ENCODE assay signal across 26 cellular contexts in genomic region chr15:58590901-58591300, GRCh38.
DNase-seq lines count a peak whose midpoint lies in the region; ATAC-seq, FAIRE-seq and TF ChIP-seq lines count a peak whose summit lies in the region.
"Had no signal": no experiment of that assay in that cellular context is flagged by ENCODE, and none has a peak within 500 bp of the region (broad histone marks: within the 10 kb centered on the region; RNA-seq: fewer than 3 reads in every experiment).

No MANE protein-coding gene starts in this region.

- TF ChIP-seq POLR2A in K562 (conservative IDR thresholded peaks at IDR 0.05): no peak

- H3K36me3 Mint-ChIP-seq in progenitor cell of endocrine pancreas (ENCODE audit: insufficient read depth) (peaks cover 5% of the 10 kb centered on the region), osteocyte (ENCODE audit: unreplicated experiment) (peaks cover 19% of the 10 kb centered on the region)

- H3K4me1 ChIP-seq in K562 (replicated peaks in 1 of 2; ENCODE audit: control insufficient read depth in 2 of 2, insufficient read depth in 2 of 2, low read length in 2 of 2): peaks cover 6% of the 10 kb centered on the region in 2 experiments; a peak in 2 of 5 replicates
- H3K4me1 ChIP-seq: BE2C, esophagus squamous epithelium, neural progenitor cell, prostate gland, SJSA1 had no signal

- H3K9me3 Mint-ChIP-seq in progenitor cell of endocrine pancreas (ENCODE audit: low read depth) (no peaks in the 10 kb centered on the region), osteocyte (ENCODE audit: unreplicated experiment) (no peaks in the 10 kb centered on the region)
- H3K9me3 Mint-ChIP-seq: endodermal cell, neural progenitor cell, T-cell had no signal

- no peaks in the 10 kb centered on the region for H3K27me3 ChIP-seq in K562 (ENCODE audit: control insufficient read depth in 2 of 2, insufficient read depth in 2 of 2, low read length in 2 of 2)
- H3K27me3 ChIP-seq: BE2C, esophagus squamous epithelium, neural progenitor cell, SJSA1 had no signal

- TF ChIP-seq CTCF in K562 (IDR thresholded peaks at IDR 0.05 in 2 of 3, conservative IDR thresholded peaks at IDR 0.05 in 1 of 3; ENCODE audit: insufficient read depth in 2 of 3, low read depth in 1 of 3, low read length in 3 of 3): no peak
- no peak for TF ChIP-seq CTCF in progenitor cell of endocrine pancreas (IDR thresholded peaks at IDR 0.05; ENCODE audit: unreplicated experiment)
- no peak for TF ChIP-seq CTCF in osteocyte (IDR thresholded peaks at IDR 0.05)
- TF ChIP-seq CTCF in coronary artery (IDR thresholded peaks at IDR 0.05): no peak

- intact Hi-C loops in K562 (cut with micrococcal nuclease): no loop called here

- H3K27me3 Mint-ChIP-seq in progenitor cell of endocrine pancreas: no peaks in the 10 kb centered on the region
- no peaks in the 10 kb centered on the region for H3K27me3 Mint-ChIP-seq in osteocyte (ENCODE audit: unreplicated experiment)
- H3K27me3 Mint-ChIP-seq: T-cell had no signal

- no peak for TF ChIP-seq RAD21 in K562 (CRISPR knock-in tag; conservative IDR thresholded peaks at IDR 0.05 in 1 of 2, IDR thresholded peaks at IDR 0.05 in 1 of 2)

- H3K27ac ChIP-seq in K562 (ENCODE audit: extremely low read depth, low read depth, low read length): no peak overlapping the region
- no peak overlapping the region for H3K27ac ChIP-seq in coronary artery
- H3K27ac ChIP-seq: esophagus squamous epithelium, neural progenitor cell, prostate gland, SJSA1 had no signal

- no peak overlapping the region for H3K4me2 ChIP-seq in K562 (ENCODE audit: insufficient read depth, low read length)
- H3K4me2 ChIP-seq: neural progenitor cell had no signal

- no peak overlapping the region for H2AFZ ChIP-seq in K562 (ENCODE audit: low read depth, low read length)
- H2AFZ ChIP-seq: neural progenitor cell had no signal

- DNase-seq in NCI-H1105 treated with DMSO at 0.1 percent for 48 hours (lab: John Stamatoyannopoulos, UW) (peak; percentile 9), NCI-H1105 (lab: John Stamatoyannopoulos, UW) (no peak), GM18507 (ENCODE audit: extremely low spot score, insufficient read length, low read depth) (no peak), K562 (ENCODE audit: extremely low read depth in 1 of 4, low spot score in 3 of 4) (no peak), progenitor cell of endocrine pancreas (ENCODE audit: low spot score, unreplicated experiment) (no peak), KBM-7 (no peak), osteocyte (ENCODE audit: extremely low spot score, unreplicated experiment) (no peak), coronary artery (ENCODE audit: low spot score) (no peak)
- DNase-seq: activated CD4-positive, alpha-beta T cell treated with anti-CD3 and anti-CD28 coated beads for 1 hour; activated CD8-positive, alpha-beta T cell treated with anti-CD3 and anti-CD28 coated beads, Interleukin-2, amount 10 ng/mL, durations not matched to agents 7 days and 5 days; activated gamma-delta T cell; amniotic stem cell; BE2C; COR-L47; endodermal cell; esophagus squamous epithelium; left ventricle myocardium superior; NCI-H2081 treated with DMSO at 0.1 percent for 48 hours; stimulated activated CD4-positive, alpha-beta T cell treated with anti-CD3 and anti-CD28 coated beads, Interleukin-1b, Interleukin-23, amount 100 ng/mL, for 48 hours; T-cell had no signal

- no peaks in the 10 kb centered on the region for H3K9me3 ChIP-seq in K562 (replicated peaks; ENCODE audit: control insufficient read depth, insufficient read depth, low read depth, low read length)
- H3K9me3 ChIP-seq: BE2C, esophagus squamous epithelium, prostate gland, SJSA1 had no signal

- FAIRE-seq in GM18507 (lab: Jason Lieb, UNC) (peak; percentile 15), K562 (lab: Jason Lieb, UNC) (no peak)
- FAIRE-seq: bronchial epithelial cell, frontal cortex, TTC549 had no signal

- WGBS in K562 (ENCODE audit: insufficient coverage, low coverage, missing lambda C conversion rate): 13% methylated on average over 1 of the region's 1 CpG

- no peak for ATAC-seq in K562
- ATAC-seq: activated CD8-positive, alpha-beta T cell treated with anti-CD3 and anti-CD28 coated beads, Interleukin-2, amount 10 ng/mL, durations not matched to agents 7 days and 5 days; left ventricle myocardium superior; T-cell had no signal

- H3K79me2 ChIP-seq in K562 (ENCODE audit: control insufficient read depth, insufficient read depth, low read length): no peaks in the 10 kb centered on the region

- CTCF ChIA-PET in K562 (lab: Yijun Ruan, JAX; ENCODE audit: low intra/inter-chr PET ratio): no interaction called here

- in situ Hi-C loops in K562 (cut with MboI): no loop called here
- in situ Hi-C loops in KBM-7 (cut with MboI; ENCODE audit: low pct_unique_long_range_greater_than_20kb, low sequenced_read_pairs): no loop called here

- no peaks in the 10 kb centered on the region for H4K20me1 ChIP-seq in K562 (replicated peaks; ENCODE audit: control insufficient read depth, insufficient read depth, low read length)

- H3K27ac Mint-ChIP-seq in progenitor cell of endocrine pancreas (peak overlapping the region; percentile 92), osteocyte (ENCODE audit: unreplicated experiment) (no peak overlapping the region)
- H3K27ac Mint-ChIP-seq: activated CD8-positive, alpha-beta T cell treated with anti-CD3 and anti-CD28 coated beads, Interleukin-2, amount 10 ng/mL, durations not matched to agents 7 days and 5 days; endodermal cell; neural progenitor cell; T-cell had no signal

- H3K4me3 Mint-ChIP-seq in progenitor cell of endocrine pancreas (ENCODE audit: low read depth) (no peak overlapping the region), osteocyte (ENCODE audit: unreplicated experiment) (no peak overlapping the region)
- H3K4me3 Mint-ChIP-seq: activated CD8-positive, alpha-beta T cell treated with anti-CD3 and anti-CD28 coated beads, Interleukin-2, amount 10 ng/mL, durations not matched to agents 7 days and 5 days; endodermal cell; neural progenitor cell; T-cell had no signal

- no peak overlapping the region for H3K4me3 ChIP-seq in K562
- H3K4me3 ChIP-seq in coronary artery: no peak overlapping the region
- H3K4me3 ChIP-seq: esophagus squamous epithelium, neural progenitor cell, prostate gland, SJSA1 had no signal

- no peak for TF ChIP-seq EP300 in K562 (IDR thresholded peaks at IDR 0.05; ENCODE audit: low read length)

- H3K9ac ChIP-seq in K562 (ENCODE audit: insufficient read depth in 1 of 2, low read depth in 2 of 2, low read length in 2 of 2): no peak overlapping the region
- H3K9ac ChIP-seq: neural progenitor cell had no signal

- H3K36me3 ChIP-seq in K562 (ENCODE audit: control insufficient read depth, insufficient read depth, low read length): peaks cover 5% of the 10 kb centered on the region; the same call in 1 of the 3 replicates
- H3K36me3 ChIP-seq: BE2C, neural progenitor cell, prostate gland, SJSA1 had no signal

- POLR2A ChIA-PET in K562 (lab: Yijun Ruan, JAX): interaction anchor here (0.6 to 1.3 kb wide), 3 partner anchors 55 to 270 kb away, joined by 3 read pairs; no protein-coding TSS in a partner anchor

- H3K4me1 Mint-ChIP-seq in progenitor cell of endocrine pancreas (ENCODE audit: low read depth) (peaks cover 49% of the 10 kb centered on the region), osteocyte (ENCODE audit: unreplicated experiment) (peaks cover 7% of the 10 kb centered on the region)

- H3K9me1 ChIP-seq in K562 (ENCODE audit: control insufficient read depth, insufficient read depth, low read length): no peaks in the 10 kb centered on the region

- no TSS peak for BruUV-seq in K562 (replicated peaks; lab: Mats Ljungman, UMichigan)

TF ChIP-seq in K562, 482 proteins besides CTCF, POLR2A, EP300 and RAD21 (continues in another document):
- TF ChIP-seq BRF1 (IDR thresholded peaks at IDR 0.05; ENCODE audit: borderline replicate concordance, extremely low read depth, insufficient read length): no peak
